8 cellular contexts compared by ENCODE assay signal in the genomic region with DNA sequence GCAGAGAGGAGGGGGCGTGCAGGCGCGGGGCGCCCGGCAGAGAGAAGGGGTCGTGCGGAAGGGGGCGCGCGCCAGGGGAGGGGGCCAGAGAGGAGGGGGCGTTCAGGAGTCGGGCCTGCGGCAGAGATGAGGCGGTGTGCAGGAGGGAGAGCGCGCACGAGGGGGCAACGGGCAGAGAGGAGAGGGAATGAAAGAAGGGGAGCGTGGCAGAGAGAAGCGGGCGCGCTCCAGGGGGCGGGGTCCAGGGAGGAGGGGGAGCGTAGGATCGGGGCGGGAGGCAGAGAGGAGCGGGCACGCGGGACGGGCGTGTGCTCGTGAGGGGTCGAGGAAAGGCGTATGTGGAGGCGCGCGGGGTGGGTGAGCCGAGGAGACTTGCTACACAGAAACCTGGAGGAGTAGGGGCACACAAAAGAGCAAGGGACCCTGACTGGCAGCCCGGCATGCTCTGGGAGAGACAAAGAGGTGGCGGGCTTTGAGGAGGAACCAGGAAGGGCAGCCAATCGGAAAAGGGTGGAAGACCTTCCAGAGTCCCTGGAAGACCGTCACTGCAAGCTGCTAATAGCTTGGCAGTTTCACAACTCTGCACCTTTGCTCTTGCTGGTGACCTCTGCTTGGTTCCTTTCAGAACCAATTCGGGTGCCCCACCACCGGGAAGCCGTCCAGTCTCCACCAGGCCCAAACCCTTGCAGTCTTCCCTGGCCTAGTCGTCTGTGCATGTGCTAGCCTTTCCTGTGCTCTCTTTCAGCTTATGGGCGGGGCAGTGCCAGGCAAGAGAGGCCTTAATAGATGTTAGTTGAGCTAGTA. TPM values are rescaled to one million over a fixed set of nuclear protein-coding genes. Genes with fewer than 3 reads are reported as not detected.
DNase-seq lines count a peak whose midpoint lies in the region; ATAC-seq and TF ChIP-seq lines count a peak whose summit lies in the region.

No MANE protein-coding gene starts in this region.

- no peak for ATAC-seq in activated naive CD8-positive, alpha-beta T cell treated with anti-CD3 and anti-CD28 coated beads, Interleukin-2, amount 10 ng/mL, durations not matched to agents 7 days and 5 days (ENCODE audit: low read depth)
- no peak for ATAC-seq in GM21381 (IDR thresholded peaks at IDR 0.05; ENCODE audit: unreplicated experiment)

- TF ChIP-seq CTCF in GM13976 (IDR thresholded peaks at IDR 0.05; ENCODE audit: borderline replicate concordance, control extremely low read depth, extremely low read depth, insufficient read depth, missing control alignments): no peak

- peak; percentile 48 for DNase-seq in NCI-H2029 (lab: John Stamatoyannopoulos, UW)
- DNase-seq in NCI-H2029 treated with DMSO at 0.1 percent for 48 hours (lab: John Stamatoyannopoulos, UW): no peak
- DNase-seq in activated naive CD8-positive, alpha-beta T cell treated with anti-CD3 and anti-CD28 coated beads, Interleukin-2, amount 10 ng/mL, durations not matched to agents 7 days and 5 days: no peak
- peak; percentile 17 for DNase-seq in kidney tubule cell (ENCODE audit: low spot score)
- no peak for DNase-seq in GM03348 (ENCODE audit: low spot score)
- no peak for DNase-seq in GM13976 (ENCODE audit: low spot score)

- no peaks in the 10 kb centered on the region for H3K36me3 Mint-ChIP-seq in activated naive CD8-positive, alpha-beta T cell treated with anti-CD3 and anti-CD28 coated beads, Interleukin-2, amount 10 ng/mL, durations not matched to agents 7 days and 5 days

- H3K4me1 Mint-ChIP-seq in activated naive CD8-positive, alpha-beta T cell treated with anti-CD3 and anti-CD28 coated beads, Interleukin-2, amount 10 ng/mL, durations not matched to agents 7 days and 5 days: peaks cover 5% of the 10 kb centered on the region

- H3K9me3 ChIP-seq in subcutaneous abdominal adipose tissue (ENCODE audit: control insufficient read depth in 5 of 5, low read length in 5 of 5): no peaks in the 10 kb centered on the region

- no peaks in the 10 kb centered on the region for H3K9me3 Mint-ChIP-seq in activated naive CD8-positive, alpha-beta T cell treated with anti-CD3 and anti-CD28 coated beads, Interleukin-2, amount 10 ng/mL, durations not matched to agents 7 days and 5 days

- H3K4me3 ChIP-seq in subcutaneous abdominal adipose tissue (ENCODE audit: low read depth in 1 of 5, low read length in 5 of 5): peak overlapping the region; percentile 56 to 67 (median 59)

- peaks cover 0 to 15% (median 13%) of the 10 kb centered on the region in 5 donors for H3K4me1 ChIP-seq in subcutaneous abdominal adipose tissue (ENCODE audit: control insufficient read depth in 5 of 5, insufficient read depth in 5 of 5, low read length in 5 of 5)

- no peaks in the 10 kb centered on the region for H3K36me3 ChIP-seq in subcutaneous abdominal adipose tissue (ENCODE audit: control insufficient read depth in 5 of 5, insufficient read depth in 5 of 5, low read length in 5 of 5)

- POLR2A ChIA-PET in activated naive CD8-positive, alpha-beta T cell treated with anti-CD3 and anti-CD28 coated beads, Interleukin-2, amount 10 ng/mL, durations not matched to agents 7 days and 5 days (lab: Charles Lee): interaction anchor here (0.6 kb wide), 1 partner anchor 84 kb away, joined by 3 read pairs; no protein-coding TSS in a partner anchor

- H3K27ac Mint-ChIP-seq in activated naive CD8-positive, alpha-beta T cell treated with anti-CD3 and anti-CD28 coated beads, Interleukin-2, amount 10 ng/mL, durations not matched to agents 7 days and 5 days: no peak overlapping the region

- H3K27me3 ChIP-seq in subcutaneous abdominal adipose tissue (ENCODE audit: control insufficient read depth in 5 of 5, insufficient read depth in 4 of 5, low read length in 5 of 5): peaks cover 7 to 15% (median 8%) of the 10 kb centered on the region in 5 donors

- in situ Hi-C loops in GM13976 (cut with MboI; ENCODE audit: low sequenced_read_pairs, unreplicated experiment): no loop called here

- no peak overlapping the region for H3K27ac ChIP-seq in subcutaneous abdominal adipose tissue (ENCODE audit: low read depth, low read length)

- peak overlapping the region; percentile 83 for H3K4me3 Mint-ChIP-seq in activated naive CD8-positive, alpha-beta T cell treated with anti-CD3 and anti-CD28 coated beads, Interleukin-2, amount 10 ng/mL, durations not matched to agents 7 days and 5 days

- peak overlapping the region in 1 of 5 donors; percentile 35 for H3K9ac ChIP-seq in subcutaneous abdominal adipose tissue (ENCODE audit: low read length in 5 of 5)

- H3K27me3 Mint-ChIP-seq in activated naive CD8-positive, alpha-beta T cell treated with anti-CD3 and anti-CD28 coated beads, Interleukin-2, amount 10 ng/mL, durations not matched to agents 7 days and 5 days: peaks cover 41% of the 10 kb centered on the region

RNA-seq across cellular contexts. Expression of gene DYDC2, which starts 0.6 kb away (rescaled TPM):
- total RNA-seq in activated naive CD8-positive, alpha-beta T cell treated with anti-CD3 and anti-CD28 coated beads, Interleukin-2, amount 10 ng/mL, durations not matched to agents 7 days and 5 days: not detected

RNA-seq across cellular contexts. Expression of gene DYDC1, which starts 0.6 kb away (rescaled TPM):
- not detected for total RNA-seq in activated naive CD8-positive, alpha-beta T cell treated with anti-CD3 and anti-CD28 coated beads, Interleukin-2, amount 10 ng/mL, durations not matched to agents 7 days and 5 days

RNA-seq across cellular contexts. Expression of gene PRXL2A, which starts 51.1 kb away (rescaled TPM):
- total RNA-seq in activated naive CD8-positive, alpha-beta T cell treated with anti-CD3 and anti-CD28 coated beads, Interleukin-2, amount 10 ng/mL, durations not matched to agents 7 days and 5 days: 10 to 100 TPM; 13.6 to 14.0 TPM

Comparison
In these comparisons a context has a peak if more than half of its experiments do, and no peak if none do; other contexts are left out.
1. DNase-seq: peak in NCI-H2029 (single experiment) and kidney tubule cell (single experiment); none in NCI-H2029 treated with DMSO at 0.1 percent for 48 hours (single experiment), activated naive CD8-positive, alpha-beta T cell treated with anti-CD3 and anti-CD28 coated beads, Interleukin-2, amount 10 ng/mL, durations not matched to agents 7 days and 5 days (single experiment), GM03348 (single experiment) and GM13976 (single experiment).